19 cellular contexts compared by ENCODE assay signal in genomic region chr22:19527321-19527721, GRCh38. TPM values are rescaled to one million over a fixed set of nuclear protein-coding genes. Genes with fewer than 3 reads are reported as not detected.
DNase-seq lines count a peak whose midpoint lies in the region; ATAC-seq, FAIRE-seq and TF ChIP-seq lines count a peak whose summit lies in the region.
"Had no signal": no experiment of that assay in that cellular context is flagged by ENCODE, and none has a peak within 500 bp of the region (broad histone marks: within the 10 kb centered on the region; RNA-seq: fewer than 3 reads in every experiment).

No MANE protein-coding gene starts in this region.

- H3K4me3 ChIP-seq in endothelial cell of umbilical vein (replicated peaks in 1 of 3; ENCODE audit: insufficient read depth in 1 of 3, low read depth in 1 of 3, low read length in 3 of 3), result no peak overlapping the region
- H3K4me3 ChIP-seq in neuronal stem cell (ENCODE audit: low read length in 2 of 2), result no peak overlapping the region
- no peak overlapping the region for H3K4me3 ChIP-seq in CD8-positive, alpha-beta memory T cell (ENCODE audit: low read length)
- H3K4me3 ChIP-seq: GM23338, lower lobe of right lung, uterus had no signal

- intact Hi-C loops in endothelial cell of umbilical vein (cut with micrococcal nuclease), result no loop called here

- H3K36me3 Mint-ChIP-seq in CD8-positive, alpha-beta memory T cell, result no peaks in the 10 kb centered on the region

- H3K36me3 ChIP-seq in endothelial cell of umbilical vein (ENCODE audit: control insufficient read depth in 2 of 2, extremely low read depth in 1 of 2, insufficient read depth in 2 of 2, low read length in 2 of 2), result no peaks in the 10 kb centered on the region
- no peaks in the 10 kb centered on the region for H3K36me3 ChIP-seq in neuronal stem cell (replicated peaks in 1 of 2; ENCODE audit: control insufficient read depth in 2 of 2, insufficient read depth in 2 of 2, low read length in 2 of 2)
- H3K36me3 ChIP-seq in CD8-positive, alpha-beta memory T cell (ENCODE audit: insufficient read depth, low read length), result no peaks in the 10 kb centered on the region
- H3K36me3 ChIP-seq: lower lobe of right lung, uterus had no signal

- no peak overlapping the region for H3K4ac ChIP-seq in neuronal stem cell (ENCODE audit: low read length)

- H3K27me3 Mint-ChIP-seq in CD8-positive, alpha-beta memory T cell, result peaks cover 22 to 32% of the 10 kb centered on the region in 2 donors

- no peak overlapping the region for H4K8ac ChIP-seq in neuronal stem cell (ENCODE audit: low read depth, low read length)

- no CpG with 5 or more reads among the region's 5 CpGs for WGBS in neuronal stem cell (ENCODE audit: extremely low coverage in 2 of 2, insufficient read length in 2 of 2, insufficient replicate concordance in 1 of 2), 2 donors

- H3K9me3 ChIP-seq in endothelial cell of umbilical vein (replicated peaks; ENCODE audit: control insufficient read depth, insufficient read depth, low read length) (no peaks in the 10 kb centered on the region), neuronal stem cell (replicated peaks in 1 of 2; ENCODE audit: control insufficient read depth in 2 of 2, insufficient read depth in 1 of 2, low read depth in 1 of 2, low read length in 2 of 2) (no peaks in the 10 kb centered on the region)
- H3K9me3 ChIP-seq in CD8-positive, alpha-beta memory T cell (ENCODE audit: low read length), result no peaks in the 10 kb centered on the region
- H3K9me3 ChIP-seq: lower lobe of right lung, uterus had no signal

- FAIRE-seq in endothelial cell of umbilical vein (lab: Jason Lieb, UNC), result peak; percentile 55
- FAIRE-seq: D721Med had no signal

- H3K4me1 Mint-ChIP-seq in CD8-positive, alpha-beta memory T cell, result peaks cover 0 to 7% (median 2%) of the 10 kb centered on the region in 3 donors

- no peak overlapping the region for H2AFZ ChIP-seq in endothelial cell of umbilical vein (ENCODE audit: low read depth, low read length)
- no peak overlapping the region for H2AFZ ChIP-seq in neuronal stem cell (ENCODE audit: low read length)
- H2AFZ ChIP-seq: GM23338 had no signal

- H3K9ac ChIP-seq in endothelial cell of umbilical vein (replicated peaks; ENCODE audit: extremely low read depth, insufficient read depth, low read length) (no peak overlapping the region), neuronal stem cell (ENCODE audit: low read depth, low read length, poor library complexity) (no peak overlapping the region)

- no peak overlapping the region for H3K18ac ChIP-seq in neuronal stem cell (ENCODE audit: low read length)

- H3K23ac ChIP-seq in neuronal stem cell (ENCODE audit: low read depth, low read length, poor library complexity), result peak overlapping the region; percentile 75

- no peaks in the 10 kb centered on the region for H4K20me1 ChIP-seq in endothelial cell of umbilical vein (replicated peaks; ENCODE audit: control insufficient read depth, extremely low read depth, insufficient read depth, low read length)

- H3K4me2 ChIP-seq in endothelial cell of umbilical vein (ENCODE audit: insufficient read depth, low read length) (no peak overlapping the region), neuronal stem cell (ENCODE audit: insufficient read depth, low read length, poor library complexity, severe bottlenecking) (no peak overlapping the region)
- H3K4me2 ChIP-seq: GM23338 had no signal

- no peak overlapping the region for H2AK5ac ChIP-seq in neuronal stem cell (ENCODE audit: low read depth, low read length)

- no peak overlapping the region for H2BK12ac ChIP-seq in neuronal stem cell (ENCODE audit: low read length)

- no peak overlapping the region for H3K14ac ChIP-seq in neuronal stem cell (ENCODE audit: low read length)

- no peaks in the 10 kb centered on the region for H3K79me1 ChIP-seq in neuronal stem cell (ENCODE audit: low read depth, low read length)

- H3K9me3 Mint-ChIP-seq in CD8-positive, alpha-beta memory T cell, result no peaks in the 10 kb centered on the region
- H3K9me3 Mint-ChIP-seq: activated naive CD4-positive, alpha-beta T cell treated with anti-CD3 and anti-CD28 coated beads for 36 hours; GM23338 had no signal

- H2BK15ac ChIP-seq in neuronal stem cell (ENCODE audit: low read length), result peak overlapping the region; percentile 16

- DNase-seq in D341Med (ENCODE audit: low spot score) (peak; percentile 22), NCI-H69 (lab: John Stamatoyannopoulos, UW) (peak; percentile 20), endothelial cell of umbilical vein (ENCODE audit: low read depth, low spot score) (peak; percentile 73), neuronal stem cell (ENCODE audit: low spot score) (no peak), medulla oblongata (ENCODE audit: extremely low spot score) (no peak)
- no peak for DNase-seq in stimulated activated CD4-positive, alpha-beta T cell treated with anti-CD3 and anti-CD28 coated beads, Interleukin-2, amount 100 ng/mL, for 48 hours
- no peak for DNase-seq in CD8-positive, alpha-beta memory T cell
- DNase-seq: activated naive CD4-positive, alpha-beta T cell treated with anti-CD3 and anti-CD28 coated beads for 36 hours; activated T-cell treated with anti-CD3 and anti-CD28 coated beads, Interleukin-2, amount 50 U/mL, for 1 hour; amygdala; C1 segment of cervical spinal cord; lower lobe of right lung; NCI-H446 treated with DMSO at 0.1 percent for 48 hours; nucleus accumbens; T-helper 9 cell; uterus had no signal

- H2BK120ac ChIP-seq in neuronal stem cell (ENCODE audit: low read depth, low read length), result no peak overlapping the region

- BruUV-seq in endothelial cell of umbilical vein (replicated peaks; lab: Mats Ljungman, UMichigan), result no TSS peak

- H4K91ac ChIP-seq in neuronal stem cell (ENCODE audit: low read depth, low read length, poor library complexity), result no peak overlapping the region

- no peak for TF ChIP-seq CTCF in endothelial cell of umbilical vein (IDR thresholded peaks at IDR 0.05; ENCODE audit: extremely low read depth in 1 of 2, insufficient read depth in 1 of 2, low read depth in 1 of 2, low read length in 2 of 2)

- H3K27ac ChIP-seq in endothelial cell of umbilical vein (ENCODE audit: insufficient read depth, low read depth, low read length), result no peak overlapping the region
- H3K27ac ChIP-seq in neuronal stem cell (replicated peaks; ENCODE audit: low read length), result no peak overlapping the region
- H3K27ac ChIP-seq in CD8-positive, alpha-beta memory T cell (ENCODE audit: low read depth, low read length), result no peak overlapping the region
- H3K27ac ChIP-seq: uterus had no signal

- dilution Hi-C loops in endothelial cell of umbilical vein (cut with MboI; ENCODE audit: extremely low pct_ligation_motif_present, low sequenced_read_pairs), result no loop called here

- H3K79me2 ChIP-seq in endothelial cell of umbilical vein (ENCODE audit: control insufficient read depth, insufficient read depth, low read length), result peaks cover 18% of the 10 kb centered on the region

- no peaks in the 10 kb centered on the region for H3K9me1 ChIP-seq in endothelial cell of umbilical vein (replicated peaks; ENCODE audit: control insufficient read depth, extremely low read depth, insufficient read depth, low read length)

- H3K4me1 ChIP-seq in endothelial cell of umbilical vein (ENCODE audit: control insufficient read depth, extremely low read depth, insufficient read depth, low read length) (peaks cover 34% of the 10 kb centered on the region), neuronal stem cell (ENCODE audit: control insufficient read depth in 2 of 2, insufficient read depth in 1 of 2, low read depth in 1 of 2, low read length in 2 of 2) (peaks cover 0 to 11% of the 10 kb centered on the region in 2 donors)
- H3K4me1 ChIP-seq in CD8-positive, alpha-beta memory T cell (ENCODE audit: insufficient read depth, low read length), result no peaks in the 10 kb centered on the region

- POLR2A ChIA-PET in endothelial cell of umbilical vein (lab: Charles Lee), result no interaction called here
- POLR2A ChIA-PET in CD8-positive, alpha-beta memory T cell (lab: Charles Lee), result no interaction called here

- no peak for ATAC-seq in activated CD4-positive, CD25-positive, alpha-beta regulatory T cell treated with anti-CD3 and anti-CD28 coated beads, Interleukin-2, amount 50 U/mL, for 24 hours
- ATAC-seq: GM23338, lower lobe of right lung had no signal

- H3K27ac Mint-ChIP-seq in CD8-positive, alpha-beta memory T cell, result no peak overlapping the region
- H3K27ac Mint-ChIP-seq: activated naive CD4-positive, alpha-beta T cell treated with anti-CD3 and anti-CD28 coated beads for 36 hours; GM23338 had no signal

- no peak for TF ChIP-seq POLR2A in endothelial cell of umbilical vein (IDR thresholded peaks at IDR 0.05; ENCODE audit: low read depth, low read length)

- H2BK5ac ChIP-seq in neuronal stem cell (ENCODE audit: low read length), result no peak overlapping the region

- CTCF ChIA-PET in endothelial cell of umbilical vein (lab: Charles Lee), result interaction anchor here (1.7 to 1.8 kb wide), 2 partner anchors 40 to 103 kb away, joined by 3 to 5 read pairs; no protein-coding TSS in a partner anchor
- CTCF ChIA-PET in CD8-positive, alpha-beta memory T cell (lab: Charles Lee), result no interaction called here

- H3K4me3 Mint-ChIP-seq in CD8-positive, alpha-beta memory T cell, result no peak overlapping the region
- H3K4me3 Mint-ChIP-seq: activated naive CD4-positive, alpha-beta T cell treated with anti-CD3 and anti-CD28 coated beads for 36 hours; GM23338 had no signal

- H3K27me3 ChIP-seq in endothelial cell of umbilical vein (ENCODE audit: control insufficient read depth in 2 of 2, insufficient read depth in 2 of 2, low read length in 2 of 2) (no peaks in the 10 kb centered on the region), neuronal stem cell (ENCODE audit: control insufficient read depth in 3 of 3, insufficient read depth in 3 of 3, low read depth in 1 of 3, low read length in 3 of 3) (peaks cover 3 to 41% (median 31%) of the 10 kb centered on the region in 3 experiments)
- peaks cover 7% of the 10 kb centered on the region for H3K27me3 ChIP-seq in CD8-positive, alpha-beta memory T cell (ENCODE audit: insufficient read depth, low read length, poor library complexity, severe bottlenecking)
- H3K27me3 ChIP-seq: uterus had no signal

RNA-seq across cellular contexts. Expression of gene CLDN5, which starts 3.1 kb away (rescaled TPM):
- total RNA-seq in endothelial cell of umbilical vein, result 165 and 198 TPM in 2 replicates
- polyA plus RNA-seq in endothelial cell of umbilical vein, result 252 and 295 TPM in 2 replicates
- 89.2 and 151 TPM in 2 replicates for polyA plus RNA-seq in endothelial cell of umbilical vein (2011; cell fraction: cytosol; rRNA removed)
- polyA plus RNA-seq in endothelial cell of umbilical vein (2011; cell fraction: nucleus; rRNA removed), result 50.1 and 55.8 TPM in 2 replicates
- polyA plus RNA-seq in endothelial cell of umbilical vein (2012), result 50.1 and 57.2 TPM in 2 replicates
- 41.2 and 60.9 TPM in 2 replicates for polyA minus RNA-seq in endothelial cell of umbilical vein
- not detected for polyA minus RNA-seq in endothelial cell of umbilical vein (2011; cell fraction: cytosol; rRNA and poly(A)+ RNA removed)
- polyA minus RNA-seq in endothelial cell of umbilical vein (2011; cell fraction: nucleus; rRNA and poly(A)+ RNA removed), result 17.7 and 35.2 TPM in 2 replicates
- 2.0 TPM for polyA plus RNA-seq in neuronal stem cell (2013, experiment 1 of 2)
- 2.1 TPM for polyA plus RNA-seq in neuronal stem cell (2013, experiment 2 of 2)
- not detected for total RNA-seq in CD8-positive, alpha-beta memory T cell
- polyA plus RNA-seq in CD8-positive, alpha-beta memory T cell, result not detected

RNA-seq across cellular contexts. Expression of gene CDC45, which starts 47.6 kb away (rescaled TPM):
- total RNA-seq in endothelial cell of umbilical vein, result 40.6 and 44.7 TPM in 2 replicates
- 33.2 and 36.6 TPM in 2 replicates for polyA plus RNA-seq in endothelial cell of umbilical vein
- 43.5 and 50.0 TPM in 2 replicates for polyA plus RNA-seq in endothelial cell of umbilical vein (2011; cell fraction: cytosol; rRNA removed)
- polyA plus RNA-seq in endothelial cell of umbilical vein (2011; cell fraction: nucleus; rRNA removed), result 72.3 and 91.0 TPM in 2 replicates
- polyA plus RNA-seq in endothelial cell of umbilical vein (2012), result 17.1 and 34.7 TPM in 2 replicates
- 32.7 and 40.4 TPM in 2 replicates for polyA minus RNA-seq in endothelial cell of umbilical vein
- polyA minus RNA-seq in endothelial cell of umbilical vein (2011; cell fraction: cytosol; rRNA and poly(A)+ RNA removed), result 25.7 TPM
- 28.9 and 31.7 TPM in 2 replicates for polyA minus RNA-seq in endothelial cell of umbilical vein (2011; cell fraction: nucleus; rRNA and poly(A)+ RNA removed)
- polyA plus RNA-seq in neuronal stem cell (2013, experiment 1 of 2), result 17.8 TPM
- 18.0 TPM for polyA plus RNA-seq in neuronal stem cell (2013, experiment 2 of 2)
- 100 to 1,000 TPM in 1 of 2 experiments, 10 to 100 TPM in 1; 99.0 to 101 TPM for total RNA-seq in CD8-positive, alpha-beta memory T cell
- polyA plus RNA-seq in CD8-positive, alpha-beta memory T cell, result 0.17 TPM

RNA-seq across cellular contexts. Expression of gene UFD1, which starts 48.3 kb away (rescaled TPM):
- total RNA-seq in endothelial cell of umbilical vein, result 122 and 127 TPM in 2 replicates
- 221 and 228 TPM in 2 replicates for polyA plus RNA-seq in endothelial cell of umbilical vein
- 206 and 231 TPM in 2 replicates for polyA plus RNA-seq in endothelial cell of umbilical vein (2011; cell fraction: cytosol; rRNA removed)
- 165 and 194 TPM in 2 replicates for polyA plus RNA-seq in endothelial cell of umbilical vein (2011; cell fraction: nucleus; rRNA removed)
- polyA plus RNA-seq in endothelial cell of umbilical vein (2012), result 125 and 207 TPM in 2 replicates
- polyA minus RNA-seq in endothelial cell of umbilical vein, result 288 and 289 TPM in 2 replicates
- 33.1 TPM for polyA minus RNA-seq in endothelial cell of umbilical vein (2011; cell fraction: cytosol; rRNA and poly(A)+ RNA removed)
- 77.9 and 102 TPM in 2 replicates for polyA minus RNA-seq in endothelial cell of umbilical vein (2011; cell fraction: nucleus; rRNA and poly(A)+ RNA removed)
- polyA plus RNA-seq in neuronal stem cell (2013, experiment 1 of 2), result 62.6 TPM
- 57.2 TPM for polyA plus RNA-seq in neuronal stem cell (2013, experiment 2 of 2)
- total RNA-seq in CD8-positive, alpha-beta memory T cell, result 10 to 100 TPM; 87.3 to 88.8 TPM
- polyA plus RNA-seq in CD8-positive, alpha-beta memory T cell, result 82.7 TPM

Comparison
In these comparisons a context has a peak if more than half of its experiments do, and no peak if none do; other contexts are left out.
1. DNase-seq: peak in D341Med (single experiment), NCI-H69 (single experiment) and endothelial cell of umbilical vein (single experiment); none in neuronal stem cell (single experiment), stimulated activated CD4-positive, alpha-beta T cell treated with anti-CD3 and anti-CD28 coated beads, Interleukin-2, amount 100 ng/mL, for 48 hours (0 of 2), CD8-positive, alpha-beta memory T cell (0 of 5) and medulla oblongata (single experiment).
2. RNA of gene CLDN5, which starts 3.1 kb away (total RNA-seq): 165 to 198 TPM in endothelial cell of umbilical vein; not detected in CD8-positive, alpha-beta memory T cell; every median in the first group is over 100 times any median in the second.